Comparison of ENCODE assay signal across 1 cellular context in the genomic region with DNA sequence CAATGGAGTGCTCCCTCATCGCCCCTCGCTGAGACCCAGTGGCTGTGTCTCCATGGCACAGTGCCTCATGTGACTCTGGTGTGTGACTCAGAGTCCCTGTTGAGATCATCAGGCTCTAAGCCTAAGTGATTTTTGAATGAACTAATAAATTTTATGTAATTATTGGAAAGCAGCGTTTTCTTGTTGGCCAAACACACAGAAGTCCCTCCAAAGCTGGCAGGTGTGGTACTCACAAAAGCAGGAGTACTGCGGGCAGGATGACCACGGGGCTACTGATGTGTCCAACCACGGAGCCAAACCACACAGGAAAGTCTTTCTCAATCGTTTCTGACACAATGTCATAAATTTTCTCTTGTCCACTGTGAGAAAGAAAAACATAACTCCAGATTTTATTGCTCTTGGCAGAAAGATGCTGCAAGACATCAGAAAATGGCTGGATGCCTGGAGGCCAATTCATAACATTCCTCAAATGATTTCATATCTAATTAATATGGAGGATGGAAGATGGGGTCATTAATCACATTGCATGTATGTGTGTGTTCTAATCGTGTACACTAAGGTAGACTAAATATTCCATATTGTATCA.
TF ChIP-seq lines count a peak whose summit lies in the region.

No MANE protein-coding gene starts in this region.

TF ChIP-seq in A549, 52 proteins besides CTCF, POLR2A, EP300 and RAD21 (continued from another document):
- TF ChIP-seq, protein P1, sequence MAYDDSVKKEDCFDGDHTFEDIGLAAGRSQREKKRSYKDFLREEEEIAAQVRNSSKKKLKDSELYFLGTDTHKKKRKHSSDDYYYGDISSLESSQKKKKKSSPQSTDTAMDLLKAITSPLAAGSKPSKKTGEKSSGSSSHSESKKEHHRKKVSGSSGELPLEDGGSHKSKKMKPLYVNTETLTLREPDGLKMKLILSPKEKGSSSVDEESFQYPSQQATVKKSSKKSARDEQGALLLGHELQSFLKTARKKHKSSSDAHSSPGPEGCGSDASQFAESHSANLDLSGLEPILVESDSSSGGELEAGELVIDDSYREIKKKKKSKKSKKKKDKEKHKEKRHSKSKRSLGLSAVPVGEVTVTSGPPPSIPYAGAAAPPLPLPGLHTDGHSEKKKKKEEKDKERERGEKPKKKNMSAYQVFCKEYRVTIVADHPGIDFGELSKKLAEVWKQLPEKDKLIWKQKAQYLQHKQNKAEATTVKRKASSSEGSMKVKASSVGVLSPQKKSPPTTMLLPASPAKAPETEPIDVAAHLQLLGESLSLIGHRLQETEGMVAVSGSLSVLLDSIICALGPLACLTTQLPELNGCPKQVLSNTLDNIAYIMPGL (CRISPR knock-in tag; IDR thresholded peaks at IDR 0.05; ENCODE audit: borderline replicate concordance), result no peak
- no peak for TF ChIP-seq CBX8 (IDR thresholded peaks at IDR 0.05)
- no peak for TF ChIP-seq MYC (IDR thresholded peaks at IDR 0.05; ENCODE audit: borderline replicate concordance, low read length)
- TF ChIP-seq HOXB13 (CRISPR knock-in tag; IDR thresholded peaks at IDR 0.05; ENCODE audit: low read depth), result no peak
- no peak for TF ChIP-seq RFX5 (IDR thresholded peaks at IDR 0.05)
